6 cellular contexts compared by ENCODE assay signal in the genomic region with DNA sequence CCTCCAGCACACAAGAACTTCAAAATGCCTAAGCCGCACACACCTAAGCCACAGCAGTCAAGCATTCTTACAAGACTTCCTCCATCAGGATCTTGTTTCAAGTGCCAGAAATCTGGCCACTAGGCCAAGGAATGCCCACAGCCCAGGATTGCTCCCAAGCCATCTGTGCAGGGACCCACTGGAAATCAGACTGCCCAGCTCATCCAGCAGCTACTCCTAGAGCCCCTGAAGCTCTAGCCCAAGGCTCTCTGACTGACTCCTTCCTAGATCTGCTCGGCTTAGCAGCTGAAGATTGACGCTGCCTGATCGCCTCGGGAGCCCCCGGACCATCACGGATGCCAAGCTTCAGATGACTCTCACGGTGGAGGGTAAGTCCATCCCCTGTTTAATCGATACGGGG. TPM values are rescaled to one million over a fixed set of nuclear protein-coding genes. Genes with fewer than 3 reads are reported as not detected.
DNase-seq lines count a peak whose midpoint lies in the region; ATAC-seq and TF ChIP-seq lines count a peak whose summit lies in the region.
"Not testable (repeated sequence)": the region's sequence is repeated elsewhere in the genome, so short reads cannot be mapped to it uniquely, and the experiment has no call there.

No MANE protein-coding gene starts in this region.

- not testable (repeated sequence) for H3K9me3 ChIP-seq in HEK293 (ENCODE audit: control insufficient read depth, insufficient read depth, low read depth, low read length); neuronal stem cell (replicated peaks in 1 of 2; ENCODE audit: control insufficient read depth in 2 of 2, insufficient read depth in 1 of 2, low read depth in 1 of 2, low read length in 2 of 2); smooth muscle cell (replicated peaks; ENCODE audit: low read depth)

- H3K18ac ChIP-seq in neuronal stem cell (ENCODE audit: low read length) = peak overlapping the region; percentile 78

- not testable (repeated sequence) for H3K14ac ChIP-seq in neuronal stem cell (ENCODE audit: low read length)

- not testable (repeated sequence) for H2BK5ac ChIP-seq in neuronal stem cell (ENCODE audit: low read length)

- not testable (repeated sequence) for H2AK5ac ChIP-seq in neuronal stem cell (ENCODE audit: low read depth, low read length)

- not testable (repeated sequence) for H3K27ac ChIP-seq in HEK293 (ENCODE audit: extremely low read depth, low read depth, low read length); neuronal stem cell (replicated peaks; ENCODE audit: low read length)
- H3K27ac ChIP-seq in smooth muscle cell (ENCODE audit: low read depth) = peak overlapping the region; percentile 91

- not testable (repeated sequence) for H3K79me1 ChIP-seq in neuronal stem cell (ENCODE audit: low read depth, low read length)

- POLR2A ChIA-PET in HEK293 (lab: Yijun Ruan, JAX) = not testable (repeated sequence)
- POLR2A ChIA-PET in WTC11 (lab: Charles Lee) = interaction anchor here (1.2 kb wide), 1 partner anchor 58 kb away, joined by 3 read pairs; no protein-coding TSS in a partner anchor

- H3K79me2 ChIP-seq in smooth muscle cell (ENCODE audit: low read depth) = not testable (repeated sequence)

- DNase-seq in NCI-H524 (lab: John Stamatoyannopoulos, UW) (peak; percentile 83 to 92), islet precursor cell (peak; percentile 62)
- not testable (repeated sequence) for DNase-seq in WTC11 (ENCODE audit: low spot score); neuronal stem cell (ENCODE audit: low spot score); smooth muscle cell (lab: John Stamatoyannopoulos, UW; ENCODE audit: unreplicated experiment)

- not testable (repeated sequence) for H3K27me3 ChIP-seq in neuronal stem cell (ENCODE audit: control insufficient read depth in 3 of 3, insufficient read depth in 3 of 3, low read depth in 1 of 3, low read length in 3 of 3); smooth muscle cell (ENCODE audit: low read depth)

- not testable (repeated sequence) for H3K4me3 ChIP-seq in HEK293 (ENCODE audit: low read depth, low read length); neuronal stem cell (ENCODE audit: low read length in 2 of 2); smooth muscle cell

- not testable (repeated sequence) for H3K36me3 ChIP-seq in HEK293 (ENCODE audit: control insufficient read depth in 2 of 2, insufficient read depth in 1 of 2, low read length in 2 of 2); neuronal stem cell (replicated peaks in 1 of 2; ENCODE audit: control insufficient read depth in 2 of 2, insufficient read depth in 2 of 2, low read length in 2 of 2); smooth muscle cell (ENCODE audit: low read depth)

- not testable (repeated sequence) for H3K4me2 ChIP-seq in neuronal stem cell (ENCODE audit: insufficient read depth, low read length, poor library complexity, severe bottlenecking); smooth muscle cell

- not testable (repeated sequence) for H3K36me3 Mint-ChIP-seq in WTC11

- H3K4me1 Mint-ChIP-seq in WTC11 = peaks cover 21% of the 10 kb centered on the region

- H2BK120ac ChIP-seq in neuronal stem cell (ENCODE audit: low read depth, low read length) = not testable (repeated sequence)

- H2BK15ac ChIP-seq in neuronal stem cell (ENCODE audit: low read length) = not testable (repeated sequence)

- not testable (repeated sequence) for ATAC-seq in WTC11

- not testable (repeated sequence) for H3K23ac ChIP-seq in neuronal stem cell (ENCODE audit: low read depth, low read length, poor library complexity)

- no CpG with 5 or more reads among the region's 10 CpGs for WGBS in neuronal stem cell (ENCODE audit: extremely low coverage in 2 of 2, insufficient read length in 2 of 2, insufficient replicate concordance in 1 of 2), 2 donors
- 93% methylated on average over 10 of the region's 10 CpGs for WGBS in smooth muscle cell (ENCODE audit: low lambda C conversion rate)

- CTCF ChIA-PET in HEK293 (lab: Yijun Ruan, JAX) = not testable (repeated sequence)
- CTCF ChIA-PET in WTC11 (lab: Charles Lee) = interaction anchor here (1.2 kb wide), 1 partner anchor 9 kb away, joined by 3 read pairs; no protein-coding TSS in a partner anchor

- not testable (repeated sequence) for H3K9ac ChIP-seq in neuronal stem cell (ENCODE audit: low read depth, low read length, poor library complexity); smooth muscle cell (ENCODE audit: low read depth)

- not testable (repeated sequence) for H2AFZ ChIP-seq in neuronal stem cell (ENCODE audit: low read length); smooth muscle cell (ENCODE audit: low read depth)

- H3K4me1 ChIP-seq in HEK293 (ENCODE audit: control insufficient read depth, insufficient read depth, low read length) = peaks cover 15% of the 10 kb centered on the region
- H3K4me1 ChIP-seq in neuronal stem cell (ENCODE audit: control insufficient read depth in 2 of 2, insufficient read depth in 1 of 2, low read depth in 1 of 2, low read length in 2 of 2) = peaks cover 23 to 31% of the 10 kb centered on the region in 2 donors
- peaks cover 46% of the 10 kb centered on the region for H3K4me1 ChIP-seq in smooth muscle cell (ENCODE audit: low read depth)

- not testable (repeated sequence) for H3K9me3 Mint-ChIP-seq in WTC11

- H4K20me1 ChIP-seq in smooth muscle cell (ENCODE audit: low read depth) = not testable (repeated sequence)

- H4K91ac ChIP-seq in neuronal stem cell (ENCODE audit: low read depth, low read length, poor library complexity) = not testable (repeated sequence)

- not testable (repeated sequence) for H3K27me3 Mint-ChIP-seq in WTC11 (ENCODE audit: low read depth)

- H4K8ac ChIP-seq in neuronal stem cell (ENCODE audit: low read depth, low read length) = not testable (repeated sequence)

- peak overlapping the region; percentile 95 for H2BK12ac ChIP-seq in neuronal stem cell (ENCODE audit: low read length)

- H3K4ac ChIP-seq in neuronal stem cell (ENCODE audit: low read length) = not testable (repeated sequence)

- not testable (repeated sequence) for TF ChIP-seq CTCF in HEK293 (tag by site-specific recombination; IDR thresholded peaks at IDR 0.05); WTC11 (IDR thresholded peaks at IDR 0.05); smooth muscle cell (IDR thresholded peaks at IDR 0.05; ENCODE audit: borderline replicate concordance, insufficient read depth, poor library complexity, severe bottlenecking)

- H3K4me3 Mint-ChIP-seq in WTC11 = not testable (repeated sequence)

- H3F3A ChIP-seq in smooth muscle cell (ENCODE audit: low read depth) = not testable (repeated sequence)

- peak overlapping the region; percentile 92 for H3K27ac Mint-ChIP-seq in WTC11

TF ChIP-seq in HEK293, 187 proteins besides CTCF, POLR2A, EP300 and RAD21:
- TF ChIP-seq ZNF394 (tag by site-specific recombination; IDR thresholded peaks at IDR 0.05; ENCODE audit: borderline replicate concordance) = peak; percentile 62; the same call in 1 of the 2 replicates
TF ChIP-seq in HEK293: peak in this region for 1; not testable (repeated sequence) for 186.

RNA-seq across cellular contexts. Expression of gene TUBB2A, which starts 10.7 kb away (rescaled TPM):
- total RNA-seq in WTC11 (2021) (357 to 403 TPM (median 394 TPM) in 3 replicates), smooth muscle cell (201 and 236 TPM in 2 replicates)
- 49.1 TPM for polyA plus RNA-seq in neuronal stem cell (2013, experiment 1 of 2)
- 48.5 TPM for polyA plus RNA-seq in neuronal stem cell (2013, experiment 2 of 2)
- polyA plus RNA-seq in smooth muscle cell = 272 and 448 TPM in 2 replicates

RNA-seq across cellular contexts. Expression of gene BPHL, which starts 49.5 kb away (rescaled TPM):
- total RNA-seq in WTC11 (2021) (29.7 to 45.5 TPM (median 43.2 TPM) in 3 replicates), smooth muscle cell (21.3 and 33.3 TPM in 2 replicates)
- polyA plus RNA-seq in neuronal stem cell (2013, experiment 1 of 2) = 34.3 TPM
- 36.4 TPM for polyA plus RNA-seq in neuronal stem cell (2013, experiment 2 of 2)
- 43.6 and 57.8 TPM in 2 replicates for polyA plus RNA-seq in smooth muscle cell

RNA-seq across cellular contexts. Expression of gene TUBB2B, which starts 59.4 kb away (rescaled TPM):
- total RNA-seq in WTC11 (2021) (591 to 627 TPM (median 616 TPM) in 3 replicates), smooth muscle cell (55.7 and 62.1 TPM in 2 replicates)
- polyA plus RNA-seq in neuronal stem cell (2013, experiment 1 of 2) = 370 TPM
- 372 TPM for polyA plus RNA-seq in neuronal stem cell (2013, experiment 2 of 2)
- polyA plus RNA-seq in smooth muscle cell = 22.7 and 52.2 TPM in 2 replicates
